ENCODE assay signal across 8 cellular contexts in genomic region chr1:112674986-112675727, GRCh38. TPM values are rescaled to one million over a fixed set of nuclear protein-coding genes. Genes with fewer than 3 reads are reported as not detected.
DNase-seq lines count a peak whose midpoint lies in the region; ATAC-seq and TF ChIP-seq lines count a peak whose summit lies in the region.

No MANE protein-coding gene starts in this region.

- TF ChIP-seq CTCF in OCI-LY7 (conservative IDR thresholded peaks at IDR 0.05; ENCODE audit: low read length), result peak; percentile 42
- peak in 2 of 3 donors; percentile 27 to 41 for TF ChIP-seq CTCF in ovary (IDR thresholded peaks at IDR 0.05)

- 0 to 1% (median 1%) methylated on average over 20 to 68 of the region's 68 CpGs for WGBS in ovary, 3 donors

- no peaks in the 10 kb centered on the region for H4K20me1 ChIP-seq in OCI-LY7 (ENCODE audit: insufficient read depth, low read length)

- no peaks in the 10 kb centered on the region for H3K79me2 ChIP-seq in OCI-LY7 (ENCODE audit: insufficient read depth, low read depth, low read length)

- H3K4me1 ChIP-seq in OCI-LY7 (ENCODE audit: insufficient read depth, low read length, poor library complexity, severe bottlenecking), result peaks cover 32% of the 10 kb centered on the region
- H3K4me1 ChIP-seq in ovary (ENCODE audit: insufficient read depth), result peaks cover 4% of the 10 kb centered on the region

- CTCF ChIA-PET in OCI-LY7 (lab: Charles Lee; ENCODE audit: unreplicated experiment), result no interaction called here

- BruUV-seq in OCI-LY7 (replicated peaks; lab: Mats Ljungman, UMichigan), result no TSS peak

- no peaks in the 10 kb centered on the region for H3K9me2 ChIP-seq in OCI-LY7 (ENCODE audit: insufficient read depth, low read length)

- TF ChIP-seq EP300 in ovary (IDR thresholded peaks at IDR 0.05), result no peak

- H3K4me3 ChIP-seq in OCI-LY7 (ENCODE audit: low read depth, low read length, poor library complexity, severe bottlenecking), result peak overlapping the region; percentile 82
- H3K4me3 ChIP-seq in ovary, result peak overlapping the region; percentile 63

- DNase-seq in NK-92 treated with Interleukin-12 subunit alpha and Interleukin-12 subunit beta, amount 100 ng/mL, for 24 hours (lab: John Stamatoyannopoulos, UW), result peak; percentile 57
- DNase-seq in NK-92 (lab: John Stamatoyannopoulos, UW; ENCODE audit: unreplicated experiment) (no peak), OCI-LY7 (ENCODE audit: low spot score) (peak; percentile 41), germinal center (ENCODE audit: low spot score) (peak; percentile 32), ovary (peak; percentile 69 to 84 (median 78)), NCI-H774 (lab: John Stamatoyannopoulos, UW) (no peak)
- peak; percentile 78 for DNase-seq in activated effector memory CD4-positive, alpha-beta T cell treated with anti-CD3 and anti-CD28 coated beads, Interleukin-2, amount 50 U/mL, for 16 hours

- H2AFZ ChIP-seq in OCI-LY7 (ENCODE audit: low read length), result peak overlapping the region; percentile 85

- H3K36me3 ChIP-seq in OCI-LY7 (ENCODE audit: insufficient read depth, low read length) (peaks cover 23% of the 10 kb centered on the region), ovary (no peaks in the 10 kb centered on the region)

- POLR2A ChIA-PET in OCI-LY7 (lab: Charles Lee), result interaction anchor here (0.6 to 1.4 kb wide), 8 partner anchors 9 to 102 kb away, joined by 3 to 8 read pairs (median 3); partner anchors contain the start of gene ST7L

- peak; percentile 37 for ATAC-seq in HG03095 (IDR thresholded peaks at IDR 0.05; ENCODE audit: unreplicated experiment)

- H3K27me3 ChIP-seq in ovary, result no peaks in the 10 kb centered on the region

- intact Hi-C loops in OCI-LY7 (cut with micrococcal nuclease; ENCODE audit: unreplicated experiment), result loop anchor here (2.0 to 10.0 kb wide), 3 partner anchors 26 to 280 kb away; partner anchors contain the start of genes CAPZA1, CTTNBP2NL and ST7L
- intact Hi-C loops in ovary (cut with DNase I), result loop anchor here in 1 of 4 donors (5.0 kb wide), 1 partner anchor 32 kb away; the partner anchor contains the start of gene RHOC

- no peaks in the 10 kb centered on the region for H3K9me3 ChIP-seq in OCI-LY7 (ENCODE audit: low read length)
- no peaks in the 10 kb centered on the region for H3K9me3 ChIP-seq in ovary

- H3K27ac ChIP-seq in OCI-LY7 (ENCODE audit: low read depth, low read length, poor library complexity, severe bottlenecking) (peak overlapping the region; percentile 28), ovary (peak overlapping the region; percentile 90 to 96)

- TF ChIP-seq POLR2A in ovary (IDR thresholded peaks at IDR 0.05), result no peak

- H3K4me2 ChIP-seq in OCI-LY7 (ENCODE audit: low read length), result peak overlapping the region; percentile 98

RNA-seq across cellular contexts. Expression of gene MOV10, which starts 0.7 kb away (rescaled TPM):
- 24.4 and 28.2 TPM in 2 replicates for total RNA-seq in OCI-LY7 (2014; rRNA removed; shearing (Covaris generic))
- total RNA-seq in OCI-LY7 (2022) (30.4 and 32.4 TPM in 2 replicates), ovary (10 to 100 TPM; 31.7 to 66.3 (median 53.5) TPM)
- 10 to 100 TPM; 35.0 to 35.6 TPM for polyA plus RNA-seq in ovary

RNA-seq across cellular contexts. Expression of gene RHOC, which starts 31.8 kb away (rescaled TPM):
- total RNA-seq in OCI-LY7 (2014; rRNA removed; shearing (Covaris generic)), result 23.1 and 34.9 TPM in 2 replicates
- total RNA-seq in OCI-LY7 (2022), result 43.3 and 46.2 TPM in 2 replicates
- total RNA-seq in ovary, result 100 to 1,000 TPM; 177 to 276 (median 208) TPM
- polyA plus RNA-seq in ovary, result 100 to 1,000 TPM; 249 to 308 TPM

RNA-seq across cellular contexts. Expression of gene PPM1J, which starts 40.0 kb away (rescaled TPM):
- total RNA-seq in OCI-LY7 (2014; rRNA removed; shearing (Covaris generic)), result 1.4 and 1.5 TPM in 2 replicates
- total RNA-seq in OCI-LY7 (2022) (3.7 and 4.2 TPM in 2 replicates), ovary (1 to 10 TPM; 1.4 to 6.3 (median 2.9) TPM)
- 1 to 10 TPM in 1 of 2 donors, under 1 TPM in 1; 0.78 to 1.3 TPM for polyA plus RNA-seq in ovary

RNA-seq across cellular contexts. Expression of gene CAPZA1, which starts 55.5 kb away (rescaled TPM):
- total RNA-seq in OCI-LY7 (2014; rRNA removed; shearing (Covaris generic)), result 234 and 274 TPM in 2 replicates
- total RNA-seq in OCI-LY7 (2022), result 234 and 246 TPM in 2 replicates
- total RNA-seq in ovary, result 10 to 100 TPM; 54.0 to 81.2 (median 66.9) TPM
- 10 to 100 TPM; 31.3 to 70.6 TPM for polyA plus RNA-seq in ovary

RNA-seq across cellular contexts. Expression of gene ST7L, which starts 56.2 kb away (rescaled TPM):
- 17.3 and 20.2 TPM in 2 replicates for total RNA-seq in OCI-LY7 (2014; rRNA removed; shearing (Covaris generic))
- total RNA-seq in OCI-LY7 (2022), result 22.8 and 25.8 TPM in 2 replicates
- total RNA-seq in ovary, result 10 to 100 TPM; 12.5 to 32.0 (median 22.3) TPM
- polyA plus RNA-seq in ovary, result 10 to 100 TPM; 14.4 to 28.5 TPM

Comparison
In these comparisons a context has a peak if more than half of its experiments do, and no peak if none do; other contexts are left out.
1. DNase-seq: peak in NK-92 treated with Interleukin-12 subunit alpha and Interleukin-12 subunit beta, amount 100 ng/mL, for 24 hours (single experiment), OCI-LY7 (single experiment), activated effector memory CD4-positive, alpha-beta T cell treated with anti-CD3 and anti-CD28 coated beads, Interleukin-2, amount 50 U/mL, for 16 hours (single experiment), germinal center (single experiment) and ovary (5 of 5); none in NK-92 (single experiment) and NCI-H774 (single experiment).